ENCODE assay signal across 21 cellular contexts in genomic region chr11:77813256-77813655, GRCh38.
"Had no signal": no experiment of that assay in that cellular context is flagged by ENCODE, and none has a peak within 500 bp of the region (broad histone marks: within the 10 kb centered on the region; RNA-seq: fewer than 3 reads in every experiment).

No MANE protein-coding gene starts in this region.

- H3K9me3 Mint-ChIP-seq: natural killer cell treated with Interleukin-12 subunit alpha and Interleukin-12 subunit beta and Interleukin-15 and Interleukin-18, amount 100 ng/mL, for 72 hours had no signal

- H3K27me3 Mint-ChIP-seq: activated naive CD8-positive, alpha-beta T cell treated with anti-CD3 and anti-CD28 coated beads for 36 hours; brain; dendritic cell treated with granulocyte-macrophage colony-stimulating factor and Interleukin-4, amounts not matched to agents 40 ng/mL and 50 ng/mL, for 4 days; memory B cell; natural killer cell treated with Interleukin-12 subunit alpha and Interleukin-12 subunit beta and Interleukin-15 and Interleukin-18, amount 100 ng/mL, for 72 hours; stimulated activated naive CD8-positive, alpha-beta T cell treated with anti-CD3 and anti-CD28 coated beads, Interleukin-15, amount 100 ng/mL, for 72 hours had no signal

- H3K4me3 Mint-ChIP-seq: activated CD8-positive, alpha-beta T cell treated with anti-CD3 and anti-CD28 coated beads, Interleukin-2, amount 10 ng/mL, durations not matched to agents 7 days and 5 days; activated naive CD8-positive, alpha-beta T cell treated with anti-CD3 and anti-CD28 coated beads for 36 hours; brain; dendritic cell treated with granulocyte-macrophage colony-stimulating factor and Interleukin-4, amounts not matched to agents 40 ng/mL and 50 ng/mL, for 4 days; memory B cell; natural killer cell treated with Interleukin-12 subunit alpha and Interleukin-12 subunit beta and Interleukin-15 and Interleukin-18, amount 100 ng/mL, for 72 hours; stimulated activated effector memory CD8-positive, alpha-beta T cell treated with anti-CD3 and anti-CD28 coated beads, Interleukin-12 subunit alpha, Interleukin-12 subunit beta, amount 100 ng/mL, for 72 hours; stimulated activated naive CD8-positive, alpha-beta T cell treated with anti-CD3 and anti-CD28 coated beads, Interleukin-15, amount 100 ng/mL, for 72 hours had no signal

- H3K27ac Mint-ChIP-seq: activated CD8-positive, alpha-beta T cell treated with anti-CD3 and anti-CD28 coated beads, Interleukin-2, amount 10 ng/mL, durations not matched to agents 7 days and 5 days; activated naive CD8-positive, alpha-beta T cell treated with anti-CD3 and anti-CD28 coated beads for 36 hours; activated T-helper 2 cell treated with anti-CD3 and anti-CD28 coated beads, Interferon-gamma antibody, Interleukin-2, Interleukin-4, amounts not matched to agents 10 μg/mL and 5 μg/mL and 100 μg/mL, durations not matched to agents 14 hours and 24 hours and 36 hours; brain; dendritic cell treated with granulocyte-macrophage colony-stimulating factor and Interleukin-4, amounts not matched to agents 40 ng/mL and 50 ng/mL, for 4 days; memory B cell; natural killer cell treated with Interleukin-12 subunit alpha and Interleukin-12 subunit beta and Interleukin-15 and Interleukin-18, amount 100 ng/mL, for 72 hours; stimulated activated effector memory CD8-positive, alpha-beta T cell treated with anti-CD3 and anti-CD28 coated beads, Interleukin-12 subunit alpha, Interleukin-12 subunit beta, amount 100 ng/mL, for 72 hours; stimulated activated naive CD8-positive, alpha-beta T cell treated with anti-CD3 and anti-CD28 coated beads, Interleukin-15, amount 100 ng/mL, for 72 hours had no signal

- DNase-seq: activated CD4-positive, alpha-beta T cell treated with anti-CD3 and anti-CD28 coated beads, Interleukin-2, amount 50 U/mL, for 1 hour; activated CD4-positive, CD25-positive, alpha-beta regulatory T cell treated with anti-CD3 and anti-CD28 coated beads, Interleukin-2, amount 50 U/mL, for 72 hours; activated CD8-positive, alpha-beta T cell treated with anti-CD3 and anti-CD28 coated beads, Interleukin-2, amount 10 ng/mL, durations not matched to agents 7 days and 5 days; activated naive CD4-positive, alpha-beta T cell; activated naive CD8-positive, alpha-beta T cell treated with anti-CD3 and anti-CD28 coated beads for 36 hours; amniotic stem cell; caudate nucleus; effector CD8-positive, alpha-beta T cell; heart left ventricle; islet precursor cell; left cardiac atrium; right lobe of liver; stimulated activated CD4-positive, alpha-beta T cell treated with anti-CD3 and anti-CD28 coated beads, Interleukin-1b, Interleukin-23, amount 100 ng/mL, for 48 hours; stimulated activated naive CD8-positive, alpha-beta T cell treated with anti-CD3 and anti-CD28 coated beads, Interleukin-15, amount 100 ng/mL, for 72 hours; tibial artery had no signal

- ATAC-seq: activated CD8-positive, alpha-beta T cell treated with anti-CD3 and anti-CD28 coated beads, Interleukin-2, amount 10 ng/mL, durations not matched to agents 7 days and 5 days; heart left ventricle; left cardiac atrium; natural killer cell treated with Interleukin-12 subunit alpha and Interleukin-12 subunit beta and Interleukin-15 and Interleukin-18, amount 100 ng/mL, for 72 hours; right lobe of liver; stimulated activated effector memory CD8-positive, alpha-beta T cell treated with anti-CD3 and anti-CD28 coated beads, Interleukin-12 subunit alpha, Interleukin-12 subunit beta, amount 100 ng/mL, for 72 hours; stimulated activated naive CD8-positive, alpha-beta T cell treated with anti-CD3 and anti-CD28 coated beads, Interleukin-15, amount 100 ng/mL, for 72 hours had no signal
